ENCODE assay signal across 9 cellular contexts in the genomic region with DNA sequence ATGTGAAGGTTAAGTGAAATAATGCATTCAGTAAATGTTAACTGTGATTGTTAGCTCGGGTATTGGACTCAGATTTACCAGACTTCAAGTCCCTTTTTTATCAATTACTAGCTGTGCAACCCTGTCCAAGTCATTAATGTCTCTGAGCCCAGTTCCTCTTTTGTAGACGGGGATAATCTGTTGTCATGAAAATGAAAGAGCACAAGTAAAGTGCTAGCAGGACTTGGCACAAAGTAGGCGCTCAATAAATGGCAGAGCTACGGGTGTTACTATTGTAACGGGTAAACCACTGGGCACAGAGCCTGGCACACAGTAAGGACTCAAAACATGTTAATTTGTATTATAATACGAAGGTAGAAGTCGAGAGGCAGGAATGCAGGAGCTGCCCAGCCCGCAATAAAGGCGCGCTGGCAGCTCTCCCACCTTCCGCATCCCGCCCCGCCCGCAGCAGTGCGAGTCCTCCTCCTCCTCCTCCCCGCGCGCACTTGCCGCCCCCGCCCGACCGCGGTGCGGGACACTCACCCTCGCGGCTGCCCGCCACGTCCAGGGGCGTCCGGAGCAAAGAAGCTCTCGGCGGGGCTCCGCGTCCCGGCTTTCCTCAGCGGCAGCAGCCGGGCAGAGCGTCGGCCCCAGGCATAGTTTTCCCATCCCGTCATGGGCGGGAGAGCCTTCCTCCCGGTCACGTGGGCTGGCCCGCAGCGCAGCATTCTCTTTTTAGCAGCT. TPM values are rescaled to one million over a fixed set of nuclear protein-coding genes. Genes with fewer than 3 reads are reported as not detected.
DNase-seq lines count a peak whose midpoint lies in the region; ATAC-seq and TF ChIP-seq lines count a peak whose summit lies in the region.
"Had no signal": no experiment of that assay in that cellular context is flagged by ENCODE, and none has a peak within 500 bp of the region (broad histone marks: within the 10 kb centered on the region; RNA-seq: fewer than 3 reads in every experiment).

A gene with protein sequence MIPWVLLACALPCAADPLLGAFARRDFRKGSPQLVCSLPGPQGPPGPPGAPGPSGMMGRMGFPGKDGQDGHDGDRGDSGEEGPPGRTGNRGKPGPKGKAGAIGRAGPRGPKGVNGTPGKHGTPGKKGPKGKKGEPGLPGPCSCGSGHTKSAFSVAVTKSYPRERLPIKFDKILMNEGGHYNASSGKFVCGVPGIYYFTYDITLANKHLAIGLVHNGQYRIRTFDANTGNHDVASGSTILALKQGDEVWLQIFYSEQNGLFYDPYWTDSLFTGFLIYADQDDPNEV (minus strand): TSS at position 637 of the 723 bp plus-strand sequence. CDS start 15,615 bp downstream, outside the sequence.

- no peaks in the 10 kb centered on the region for H3K4me1 ChIP-seq in hepatocyte (ENCODE audit: insufficient read depth)

- H3K27me3 ChIP-seq in hepatocyte: peaks cover 31% of the 10 kb centered on the region

- H3K4me2 ChIP-seq in hepatocyte: peak within 1 kb of the TSS; percentile 92

- H2AFZ ChIP-seq in hepatocyte: peak within 1 kb of the TSS; percentile 74

- TF ChIP-seq CTCF in astrocyte of the cerebellum (IDR thresholded peaks at IDR 0.05; ENCODE audit: low read depth, low read length, missing control alignments) (no peak), hepatocyte (IDR thresholded peaks at IDR 0.05; ENCODE audit: poor library complexity) (no peak)

- no peak for ATAC-seq in HG03521 (IDR thresholded peaks at IDR 0.05; ENCODE audit: unreplicated experiment)

- no peak within 1 kb of the TSS for H3K27ac Mint-ChIP-seq in T-helper 2 cell treated with Interferon-gamma antibody and Interleukin-4, amounts not matched to agents 5 μg/mL and 100 μg/mL, for 36 hours

- H3K79me2 ChIP-seq in hepatocyte: no peaks in the 10 kb centered on the region

- H3K4me1 Mint-ChIP-seq in T-helper 2 cell treated with Interferon-gamma antibody and Interleukin-4, amounts not matched to agents 5 μg/mL and 100 μg/mL, for 36 hours (ENCODE audit: low read depth): peaks cover 3% of the 10 kb centered on the region

- H3K4me3 Mint-ChIP-seq in T-helper 2 cell treated with Interferon-gamma antibody and Interleukin-4, amounts not matched to agents 5 μg/mL and 100 μg/mL, for 36 hours: peak within 1 kb of the TSS; percentile 51

- WGBS in hepatocyte (ENCODE audit: low lambda C conversion rate, missing lambda C conversion rate): 6% methylated on average over 33 of the region's 45 CpGs

- H3K4me3 ChIP-seq in astrocyte of the cerebellum (ENCODE audit: low read depth, low read length) (peak within 1 kb of the TSS; percentile 52), hepatocyte (peak within 1 kb of the TSS; percentile 68)

- in situ Hi-C loops in astrocyte of the cerebellum (cut with HindIII; ENCODE audit: low sequenced_read_pairs): no loop called here

- H3K36me3 Mint-ChIP-seq in T-helper 2 cell treated with Interferon-gamma antibody and Interleukin-4, amounts not matched to agents 5 μg/mL and 100 μg/mL, for 36 hours (ENCODE audit: low read depth): no peaks in the 10 kb centered on the region

- no peaks in the 10 kb centered on the region for H3K9me3 Mint-ChIP-seq in T-helper 2 cell treated with Interferon-gamma antibody and Interleukin-4, amounts not matched to agents 5 μg/mL and 100 μg/mL, for 36 hours

- H3K9me2 ChIP-seq in hepatocyte (replicated peaks; ENCODE audit: insufficient read depth): no peaks in the 10 kb centered on the region

- H3K27ac ChIP-seq in hepatocyte: no peak within 1 kb of the TSS
- H3K27ac ChIP-seq: epithelial cell of prostate had no signal

- no peaks in the 10 kb centered on the region for H3K36me3 ChIP-seq in hepatocyte (replicated peaks; ENCODE audit: insufficient read depth, low read depth)

- no peaks in the 10 kb centered on the region for H3K9me3 ChIP-seq in hepatocyte (ENCODE audit: low read depth)

- peaks cover 67% of the 10 kb centered on the region for H3K27me3 Mint-ChIP-seq in T-helper 2 cell treated with Interferon-gamma antibody and Interleukin-4, amounts not matched to agents 5 μg/mL and 100 μg/mL, for 36 hours (ENCODE audit: low read depth)

- no peaks in the 10 kb centered on the region for H4K20me1 ChIP-seq in hepatocyte (ENCODE audit: insufficient read depth, poor library complexity, severe bottlenecking)

- no peak for DNase-seq in T-helper 2 cell treated with Interferon-gamma antibody and Interleukin-4, amounts not matched to agents 5 μg/mL and 100 μg/mL, for 36 hours (ENCODE audit: low spot score)
- DNase-seq in T-helper 2 cell: no peak
- peak; percentile 25 for DNase-seq in MV-4-11 (lab: John Stamatoyannopoulos, UW)
- peak; percentile 24 for DNase-seq in astrocyte of the cerebellum (ENCODE audit: low read depth)
- peak; percentile 75 for DNase-seq in hepatocyte (ENCODE audit: low spot score)
- peak; percentile 91 for DNase-seq in posterior vena cava (ENCODE audit: low spot score)
- DNase-seq in HT-29 (ENCODE audit: low spot score): no peak

- intact Hi-C loops in posterior vena cava (cut with DNase I): no loop called here

RNA-seq across cellular contexts. Expression of the gene that starts here (rescaled TPM):
- total RNA-seq in hepatocyte (1.1 and 3.0 TPM in 2 replicates), posterior vena cava (1 to 10 TPM; 7.1 to 9.7 TPM)
- 1.5 and 1.6 TPM in 2 replicates for polyA plus RNA-seq in hepatocyte
- 0.18 TPM in 1 of 2 replicates, not detected in the other for total RNA-seq in HT-29 (2014; rRNA removed; shearing (Covaris generic))

Comparison
In these comparisons a context has a peak if more than half of its experiments do, and no peak if none do; other contexts are left out.
1. DNase-seq: peak in MV-4-11 (single experiment), astrocyte of the cerebellum (single experiment), hepatocyte (single experiment) and posterior vena cava (single experiment); none in T-helper 2 cell treated with Interferon-gamma antibody and Interleukin-4, amounts not matched to agents 5 μg/mL and 100 μg/mL, for 36 hours (single experiment), T-helper 2 cell (0 of 5) and HT-29 (single experiment).